6 cellular contexts compared by ENCODE assay signal in the genomic region with DNA sequence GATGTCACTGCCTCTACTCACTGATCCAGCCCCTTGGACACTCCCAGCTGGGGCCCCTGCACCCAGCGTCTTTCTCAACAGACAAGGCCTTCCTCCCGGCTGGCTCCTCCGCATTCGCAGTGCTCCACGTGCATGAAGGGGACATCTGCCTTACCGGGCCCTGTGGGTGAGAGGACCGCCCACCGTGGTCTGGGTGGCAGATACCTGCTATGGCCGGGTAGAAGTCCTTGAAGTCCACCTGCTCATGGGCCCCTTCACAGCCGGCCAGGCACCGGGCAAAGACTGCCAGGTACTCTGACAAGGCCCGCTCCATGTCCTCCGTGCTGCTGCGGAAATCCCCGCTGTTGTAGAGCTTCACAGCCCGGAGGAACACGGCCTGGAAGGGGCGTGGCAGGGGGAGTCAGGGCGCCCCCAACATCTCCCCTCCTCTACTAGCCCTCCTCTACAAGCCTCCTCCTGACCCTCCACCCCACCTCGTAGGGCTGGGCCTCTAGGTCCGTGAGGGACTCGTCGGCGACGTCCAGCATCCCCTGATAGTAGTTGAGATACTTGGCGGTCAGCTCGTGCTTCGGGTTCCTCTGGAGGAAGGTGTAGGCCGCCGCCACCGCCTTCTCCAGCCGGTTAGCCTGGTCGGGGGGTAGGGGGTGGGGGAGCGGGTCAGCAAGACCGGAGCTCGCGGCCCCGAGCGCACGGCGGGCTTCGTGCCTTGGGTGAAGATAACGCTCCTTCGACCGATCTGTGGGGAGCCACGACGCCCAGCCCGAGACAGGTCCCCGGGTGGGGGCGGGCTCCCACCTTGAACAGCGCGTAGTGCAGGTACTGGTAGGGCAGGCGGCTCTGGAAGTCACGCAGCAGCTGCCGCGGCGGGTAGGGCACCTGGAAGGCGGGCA. TPM values are rescaled to one million over a fixed set of nuclear protein-coding genes. Genes with fewer than 3 reads are reported as not detected.
DNase-seq lines count a peak whose midpoint lies in the region; ATAC-seq and TF ChIP-seq lines count a peak whose summit lies in the region.

No MANE protein-coding gene starts in this region.

- TF ChIP-seq CTCF in mesothelial cell of epicardium (IDR thresholded peaks at IDR 0.05; ENCODE audit: unreplicated experiment): no peak

- DNase-seq in GM23248 (peak; percentile 38), mesothelial cell of epicardium (ENCODE audit: low spot score in 2 of 2, unreplicated experiment in 2 of 2) (no peak), NCI-H345 treated with DMSO at 0.1 percent for 48 hours (lab: John Stamatoyannopoulos, UW; ENCODE audit: unreplicated experiment) (no peak), kidney tubule cell (ENCODE audit: low spot score) (no peak)

- H3K79me2 ChIP-seq in GM23248 (ENCODE audit: insufficient read depth): peaks cover 65% of the 10 kb centered on the region

- H3K36me3 ChIP-seq in GM23248 (ENCODE audit: low read depth): no peaks in the 10 kb centered on the region; the same call in 1 of the 2 replicates

- H3K27me3 Mint-ChIP-seq in activated naive CD4-positive, alpha-beta T cell treated with anti-CD3 and anti-CD28 coated beads, Interleukin-2, amount 50 U/mL, for 24 hours: no peaks in the 10 kb centered on the region
- no peaks in the 10 kb centered on the region for H3K27me3 Mint-ChIP-seq in mesothelial cell of epicardium (ENCODE audit: low read depth)

- H3K36me3 Mint-ChIP-seq in activated naive CD4-positive, alpha-beta T cell treated with anti-CD3 and anti-CD28 coated beads, Interleukin-2, amount 50 U/mL, for 24 hours: no peaks in the 10 kb centered on the region
- peaks cover 9% of the 10 kb centered on the region for H3K36me3 Mint-ChIP-seq in mesothelial cell of epicardium

- H3K9me3 ChIP-seq in GM23248 (ENCODE audit: low read depth): no peaks in the 10 kb centered on the region

- no peaks in the 10 kb centered on the region for H3K27me3 ChIP-seq in GM23248 (replicated peaks; ENCODE audit: insufficient read depth)

- no peak overlapping the region for H3K27ac Mint-ChIP-seq in activated naive CD4-positive, alpha-beta T cell treated with anti-CD3 and anti-CD28 coated beads, Interleukin-2, amount 50 U/mL, for 24 hours
- peak overlapping the region; percentile 85 for H3K27ac Mint-ChIP-seq in mesothelial cell of epicardium

- H3F3A ChIP-seq in GM23248 (ENCODE audit: insufficient read depth): no peaks in the 10 kb centered on the region

- no peaks in the 10 kb centered on the region for H4K20me1 ChIP-seq in GM23248 (ENCODE audit: insufficient read depth)

- 11 to 20% methylated on average over 48 to 51 of the region's 58 CpGs for WGBS in GM23248 (ENCODE audit: low coverage in 1 of 2, low lambda C conversion rate in 2 of 2, missing lambda C conversion rate in 2 of 2), 2 experiments

- H2AFZ ChIP-seq in GM23248: peak overlapping the region; percentile 87

- peak overlapping the region; percentile 92 for H3K4me3 ChIP-seq in GM23248

- in situ Hi-C loops in GM23248 (cut with MboI): no loop called here

- ATAC-seq in GM18907 (IDR thresholded peaks at IDR 0.05; ENCODE audit: unreplicated experiment): no peak

- no peaks in the 10 kb centered on the region for H3K9me3 Mint-ChIP-seq in activated naive CD4-positive, alpha-beta T cell treated with anti-CD3 and anti-CD28 coated beads, Interleukin-2, amount 50 U/mL, for 24 hours
- H3K9me3 Mint-ChIP-seq in mesothelial cell of epicardium: no peaks in the 10 kb centered on the region

- H3K27ac ChIP-seq in GM23248: peak overlapping the region; percentile 79

- peak overlapping the region; percentile 67 for H3K4me3 Mint-ChIP-seq in activated naive CD4-positive, alpha-beta T cell treated with anti-CD3 and anti-CD28 coated beads, Interleukin-2, amount 50 U/mL, for 24 hours
- peak overlapping the region; percentile 84 for H3K4me3 Mint-ChIP-seq in mesothelial cell of epicardium

- H3K4me2 ChIP-seq in GM23248 (ENCODE audit: unreplicated experiment): peak overlapping the region; percentile 98

- H3K4me1 Mint-ChIP-seq in activated naive CD4-positive, alpha-beta T cell treated with anti-CD3 and anti-CD28 coated beads, Interleukin-2, amount 50 U/mL, for 24 hours: peaks cover 26% of the 10 kb centered on the region
- peaks cover 29% of the 10 kb centered on the region for H3K4me1 Mint-ChIP-seq in mesothelial cell of epicardium

- H3K9me2 ChIP-seq in GM23248 (ENCODE audit: insufficient read depth): no peaks in the 10 kb centered on the region

- H3K9ac ChIP-seq in GM23248: peak overlapping the region; percentile 97

- peaks cover 28% of the 10 kb centered on the region for H3K4me1 ChIP-seq in GM23248 (ENCODE audit: insufficient read depth)

RNA-seq across cellular contexts. Expression of a gene that starts 0.8 kb away (rescaled TPM):
- total RNA-seq in GM23248 (2014; rRNA removed; shearing (Covaris generic)): 116 and 161 TPM in 2 replicates
- polyA plus RNA-seq in GM23248 (2016; fragmentation: Nextera tagmentation; extraction: Ambion mirVana): 96.9 and 105 TPM in 2 replicates
- 61.0 to 62.0 TPM (median 62.0 TPM) in 3 replicates for total RNA-seq in mesothelial cell of epicardium

RNA-seq across cellular contexts. Expression of a gene that starts 1.9 kb away (rescaled TPM):
- 750 and 759 TPM in 2 replicates for total RNA-seq in GM23248 (2014; rRNA removed; shearing (Covaris generic))
- polyA plus RNA-seq in GM23248 (2016; fragmentation: Nextera tagmentation; extraction: Ambion mirVana): 78.0 and 81.5 TPM in 2 replicates
- 369 to 401 TPM (median 371 TPM) in 3 replicates for total RNA-seq in mesothelial cell of epicardium

RNA-seq across cellular contexts. Expression of a gene that starts 24.4 kb away (rescaled TPM):
- 2.7 and 3.6 TPM in 2 replicates for total RNA-seq in GM23248 (2014; rRNA removed; shearing (Covaris generic))
- polyA plus RNA-seq in GM23248 (2016; fragmentation: Nextera tagmentation; extraction: Ambion mirVana): 2.3 and 3.1 TPM in 2 replicates
- 202 to 207 TPM (median 205 TPM) in 3 replicates for total RNA-seq in mesothelial cell of epicardium

RNA-seq across cellular contexts. Expression of a gene that starts 25.1 kb away (rescaled TPM):
- total RNA-seq in GM23248 (2014; rRNA removed; shearing (Covaris generic)): 61.7 and 69.8 TPM in 2 replicates
- 59.3 and 69.6 TPM in 2 replicates for polyA plus RNA-seq in GM23248 (2016; fragmentation: Nextera tagmentation; extraction: Ambion mirVana)
- total RNA-seq in mesothelial cell of epicardium: 68.5 to 75.5 TPM (median 69.6 TPM) in 3 replicates

RNA-seq across cellular contexts. Expression of a gene that starts 26.7 kb away (rescaled TPM):
- total RNA-seq in GM23248 (2014; rRNA removed; shearing (Covaris generic)): 2.3 TPM in 1 of 2 replicates, not detected in the other
- polyA plus RNA-seq in GM23248 (2016; fragmentation: Nextera tagmentation; extraction: Ambion mirVana): 0.09 TPM in 2 replicates
- 0.16 to 0.27 TPM in 2 of 3 replicates, not detected in the other for total RNA-seq in mesothelial cell of epicardium

Comparison
In these comparisons a context has a peak if more than half of its experiments do, and no peak if none do; other contexts are left out.
1. RNA of a gene that starts 24.4 kb away (total RNA-seq): 202 to 207 TPM in mesothelial cell of epicardium; 2.7 to 3.6 TPM in GM23248; every median in the first group is over 10 times any median in the second.